ENCODE assay signal across 14 cellular contexts in the genomic region with DNA sequence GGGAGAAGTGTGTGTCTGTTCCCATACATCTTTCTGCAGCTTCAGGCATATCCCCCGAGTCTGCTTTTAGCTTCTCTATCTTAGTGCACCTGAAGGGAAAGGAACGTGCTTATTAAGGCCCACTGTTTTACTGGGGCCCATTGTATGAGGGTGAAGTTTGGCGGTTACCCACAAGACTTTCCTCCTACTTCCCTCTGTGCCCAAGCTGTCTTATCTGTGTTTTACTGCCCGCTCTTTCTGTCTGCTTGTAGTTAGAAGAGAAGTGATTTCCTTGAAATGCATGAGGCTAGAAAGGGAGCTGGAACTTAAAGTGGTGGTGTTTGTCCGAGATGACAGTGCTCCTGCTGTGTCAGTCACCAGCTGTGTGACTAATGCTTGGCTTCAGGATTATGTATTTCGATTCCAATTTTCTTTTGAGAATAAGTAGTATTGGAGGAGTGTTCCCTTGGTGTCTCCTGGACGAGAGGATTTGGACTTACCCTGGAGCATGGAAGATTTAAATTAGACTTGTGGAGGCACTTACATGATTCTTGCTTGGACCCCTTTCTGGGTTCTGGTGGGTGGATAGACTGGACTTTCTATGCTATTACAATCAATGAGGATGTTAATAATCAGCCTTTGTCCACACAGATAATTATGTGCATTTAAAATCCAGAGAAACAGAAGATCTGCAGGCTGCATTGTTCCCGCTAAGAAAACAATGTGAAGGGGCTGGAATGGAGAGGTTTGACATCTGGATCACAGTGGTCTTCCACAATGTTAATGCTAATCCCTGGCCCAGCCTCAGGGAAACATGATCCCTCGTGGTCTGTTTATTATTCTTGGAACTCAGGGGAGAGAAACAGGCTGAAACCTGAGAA. TPM values are rescaled to one million over a fixed set of nuclear protein-coding genes. Genes with fewer than 3 reads are reported as not detected.
DNase-seq lines count a peak whose midpoint lies in the region; ATAC-seq, FAIRE-seq and TF ChIP-seq lines count a peak whose summit lies in the region.
"Had no signal": no experiment of that assay in that cellular context is flagged by ENCODE, and none has a peak within 500 bp of the region (broad histone marks: within the 10 kb centered on the region; RNA-seq: fewer than 3 reads in every experiment).

No MANE protein-coding gene starts in this region.

- no peak for FAIRE-seq in H54 (lab: Jason Lieb, UNC)
- FAIRE-seq: RCC 7860 had no signal

- H2BK120ac ChIP-seq in IMR-90 (ENCODE audit: low read depth, low read length): no peak overlapping the region

- H3K23ac ChIP-seq in IMR-90 (ENCODE audit: low read depth, low read length): no peak overlapping the region

- no peak overlapping the region for H2BK5ac ChIP-seq in IMR-90 (ENCODE audit: low read depth, low read length, poor library complexity, severe bottlenecking)

- POLR2A ChIA-PET in IMR-90 (lab: Charles Lee; ENCODE audit: unreplicated experiment): no interaction called here

- peaks cover 33% of the 10 kb centered on the region for H3K27me3 ChIP-seq in IMR-90 (ENCODE audit: control insufficient read depth, insufficient read depth, low read length)
- peaks cover 6% of the 10 kb centered on the region for H3K27me3 ChIP-seq in layer of hippocampus (ENCODE audit: control insufficient read depth, insufficient read depth, low read length)

- 60% methylated on average over 1 of the region's 9 CpGs; no CpG with 5 or more reads in 1 of the 2 experiments for WGBS in IMR-90 (ENCODE audit: extremely low coverage in 2 of 2, insufficient read length in 1 of 2), 2 experiments

- H4K5ac ChIP-seq in IMR-90 (ENCODE audit: low read depth, low read length): no peak overlapping the region

- H2AFZ ChIP-seq in IMR-90 (replicated peaks; ENCODE audit: low read length, poor library complexity): no peak overlapping the region

- no peak overlapping the region for H4K8ac ChIP-seq in IMR-90 (ENCODE audit: low read depth in 2 of 2, low read length in 2 of 2)

- in situ Hi-C loops in IMR-90 (cut with MboI; ENCODE audit: low sequenced_read_pairs): no loop called here

- no peak overlapping the region for H3K14ac ChIP-seq in IMR-90 (replicated peaks; ENCODE audit: low read depth, low read length)

- peak overlapping the region; percentile 3; the same call in 1 of the 2 replicates for H3K4ac ChIP-seq in IMR-90 (ENCODE audit: low read depth, low read length)

- H3K27ac Mint-ChIP-seq in CD14-positive monocyte: peak overlapping the region in 4 of 7 donors; percentile 2 to 12 (median 5)
- no peak overlapping the region for H3K27ac Mint-ChIP-seq in effector memory CD8-positive, alpha-beta T cell
- H3K27ac Mint-ChIP-seq: activated naive CD4-positive, alpha-beta T cell treated with anti-CD3 and anti-CD28 coated beads, Interleukin-2, amount 50 U/mL, for 72 hours; CD8-positive, alpha-beta T cell had no signal

- dilution Hi-C loops in IMR-90 (cut with HindIII; ENCODE audit: low sequenced_read_pairs, unreplicated experiment): no loop called here

- peak overlapping the region; percentile 20; the same call in 1 of the 2 replicates for H2BK20ac ChIP-seq in IMR-90 (ENCODE audit: low read depth, low read length)

- H3K4me3 Mint-ChIP-seq in CD14-positive monocyte: peak overlapping the region in 1 of 2 donors; percentile 80
- H3K4me3 Mint-ChIP-seq in effector memory CD8-positive, alpha-beta T cell: no peak overlapping the region
- H3K4me3 Mint-ChIP-seq: CD8-positive, alpha-beta T cell had no signal

- peaks cover 34% of the 10 kb centered on the region for H3K4me1 Mint-ChIP-seq in CD14-positive monocyte
- H3K4me1 Mint-ChIP-seq in effector memory CD8-positive, alpha-beta T cell (ENCODE audit: low read depth in 2 of 2): peaks cover 0 to 2% of the 10 kb centered on the region in 2 donors

- peaks cover 65 to 85% (median 80%) of the 10 kb centered on the region in 3 donors for H3K27me3 Mint-ChIP-seq in CD14-positive monocyte (ENCODE audit: low read depth in 3 of 3)
- H3K27me3 Mint-ChIP-seq in effector memory CD8-positive, alpha-beta T cell: peaks cover 63 to 67% of the 10 kb centered on the region in 2 donors

- H3K36me3 Mint-ChIP-seq in CD14-positive monocyte: peaks cover 7 to 8% of the 10 kb centered on the region in 2 donors
- H3K36me3 Mint-ChIP-seq in effector memory CD8-positive, alpha-beta T cell (ENCODE audit: insufficient read depth): no peaks in the 10 kb centered on the region
- H3K36me3 Mint-ChIP-seq: CD8-positive, alpha-beta T cell had no signal

- no peak for TF ChIP-seq POLR2A in IMR-90 (IDR thresholded peaks at IDR 0.05; ENCODE audit: low read depth, low read length)
- TF ChIP-seq POLR2A in H54 (IDR thresholded peaks at IDR 0.05; ENCODE audit: low read depth, low read length): no peak

- no peak for TF ChIP-seq CTCF in CD14-positive monocyte (IDR thresholded peaks at IDR 0.05)
- TF ChIP-seq CTCF in IMR-90 (conservative IDR thresholded peaks at IDR 0.05; ENCODE audit: low read depth, low read length): no peak

- H2AK9ac ChIP-seq in IMR-90 (replicated peaks; ENCODE audit: low read depth, low read length, poor library complexity): no peak overlapping the region

- H4K91ac ChIP-seq in IMR-90 (ENCODE audit: insufficient read depth, low read depth, low read length): no peak overlapping the region

- H3K56ac ChIP-seq in IMR-90 (ENCODE audit: extremely low read depth, insufficient read depth, low read length): no peak overlapping the region

- H3K27ac ChIP-seq in IMR-90 (ENCODE audit: insufficient read depth, low read length): no peak overlapping the region
- peak overlapping the region; percentile 23 for H3K27ac ChIP-seq in layer of hippocampus (ENCODE audit: low read depth, low read length)
- H3K27ac ChIP-seq: heart right ventricle, lower lobe of right lung had no signal

- H3K9me3 Mint-ChIP-seq in CD14-positive monocyte: peaks cover 0 to 20% (median 1%) of the 10 kb centered on the region in 7 donors
- no peaks in the 10 kb centered on the region for H3K9me3 Mint-ChIP-seq in effector memory CD8-positive, alpha-beta T cell
- H3K9me3 Mint-ChIP-seq: activated naive CD4-positive, alpha-beta T cell treated with anti-CD3 and anti-CD28 coated beads, Interleukin-2, amount 50 U/mL, for 72 hours; CD8-positive, alpha-beta T cell had no signal

- BruUV-seq in IMR-90 (replicated peaks; lab: Mats Ljungman, UMichigan): no TSS peak

- H3K9me1 ChIP-seq in IMR-90 (ENCODE audit: insufficient read depth, low read length): peaks cover 10% of the 10 kb centered on the region

- H3K36me3 ChIP-seq in IMR-90 (ENCODE audit: control insufficient read depth, insufficient read depth, low read length): no peaks in the 10 kb centered on the region
- H3K36me3 ChIP-seq: heart right ventricle, lower lobe of right lung, thoracic aorta had no signal

- TF ChIP-seq RAD21 in IMR-90 (IDR thresholded peaks at IDR 0.05; ENCODE audit: low read length): no peak

- no peak for DNase-seq in CD14-positive monocyte (ENCODE audit: low spot score)
- peak; percentile 80 for DNase-seq in IMR-90
- DNase-seq in UCSD-AML1 (lab: John Stamatoyannopoulos, UW; ENCODE audit: unreplicated experiment): peak; percentile 31
- no peak for DNase-seq in H54 (ENCODE audit: insufficient read length, low spot score)
- DNase-seq in effector memory CD8-positive, alpha-beta T cell: no peak
- DNase-seq in stimulated activated CD4-positive, alpha-beta T cell treated with anti-CD3 and anti-CD28 coated beads, Interleukin-12 subunit alpha, Interleukin-12 subunit beta, amount 100 ng/mL, for 4 hours: no peak
- DNase-seq in RPMI8226: no peak
- DNase-seq: CD8-positive, alpha-beta T cell; heart right ventricle had no signal

- H2BK15ac ChIP-seq in IMR-90 (ENCODE audit: low read depth, low read length): no peak overlapping the region; the same call in 2 of the 3 replicates

- peak overlapping the region; percentile 33; the same call in 1 of the 2 replicates for H3K4me2 ChIP-seq in IMR-90 (ENCODE audit: low read depth, low read length)

- H3K9ac ChIP-seq in IMR-90 (ENCODE audit: low read depth, low read length): no peak overlapping the region

- peak; percentile 30; the same call in 1 of the 2 replicates for ATAC-seq in IMR-90 (ENCODE audit: low read depth)
- no peak for ATAC-seq in effector memory CD8-positive, alpha-beta T cell (replicated peaks)
- ATAC-seq: activated naive CD4-positive, alpha-beta T cell treated with anti-CD3 and anti-CD28 coated beads, Interleukin-2, amount 50 U/mL, for 72 hours; CD8-positive, alpha-beta T cell; heart right ventricle; lower lobe of right lung had no signal

- no peaks in the 10 kb centered on the region for H4K20me1 ChIP-seq in IMR-90 (ENCODE audit: insufficient read depth, low read length)

- intact Hi-C loops in CD14-positive monocyte (cut with micrococcal nuclease) (no loop called here), IMR-90 (cut with micrococcal nuclease) (no loop called here)

- H3K79me1 ChIP-seq in IMR-90 (ENCODE audit: low read depth in 1 of 2, low read length in 2 of 2): no peaks in the 10 kb centered on the region

- H2AK5ac ChIP-seq in IMR-90 (ENCODE audit: low read depth, low read length): no peak overlapping the region; the same call in 1 of the 2 replicates

- H3K9me3 ChIP-seq in IMR-90 (ENCODE audit: control insufficient read depth, insufficient read depth, low read length): 0 out of 2 replicates have a peak, but pooled peaks cover 2% of the 10 kb centered on the region
- H3K9me3 ChIP-seq: heart right ventricle, lower lobe of right lung, thoracic aorta had no signal

- no peak overlapping the region for H3K4me3 ChIP-seq in IMR-90 (ENCODE audit: insufficient read depth, low read depth, low read length)
- H3K4me3 ChIP-seq: heart right ventricle, lower lobe of right lung, thoracic aorta had no signal

- no peak overlapping the region for H3K18ac ChIP-seq in IMR-90 (ENCODE audit: low read depth, low read length)

- CTCF ChIA-PET in IMR-90 (lab: Yijun Ruan, JAX): interaction anchor here (1.1 to 2.5 kb wide), 2 partner anchors 19 to 112 kb away, joined by 3 to 5 read pairs; no protein-coding TSS in a partner anchor

- peaks cover 14% of the 10 kb centered on the region for H3K4me1 ChIP-seq in IMR-90 (ENCODE audit: control insufficient read depth, insufficient read depth, low read length)

RNA-seq across cellular contexts. Expression of gene KRT86, which starts 13.9 kb away (rescaled TPM):
- polyA plus RNA-seq in CD14-positive monocyte (not detected), IMR-90 (2012; rRNA removed) (0.06 TPM in 1 of 2 replicates, not detected in the other)
- total RNA-seq in IMR-90 (2012; rRNA removed): not detected in 2 replicates
- polyA plus RNA-seq in IMR-90 (2012; cell fraction: cytosol; rRNA removed): 0.01 TPM in 1 of 2 replicates, not detected in the other
- 0.03 TPM in 1 of 2 replicates, not detected in the other for polyA plus RNA-seq in IMR-90 (2012; cell fraction: nucleus; rRNA removed; ENCODE audit: low replicate concordance)

RNA-seq across cellular contexts. Expression of gene KRT7, which starts 27.5 kb away (rescaled TPM):
- 1 to 10 TPM in 1 of 2 donors, not detected in 1; 2.7 TPM for polyA plus RNA-seq in CD14-positive monocyte
- total RNA-seq in IMR-90 (2012; rRNA removed): 0.54 and 1.4 TPM in 2 replicates
- 1.4 and 1.7 TPM in 2 replicates for polyA plus RNA-seq in IMR-90 (2012; rRNA removed)
- 2.5 and 3.4 TPM in 2 replicates for polyA plus RNA-seq in IMR-90 (2012; cell fraction: cytosol; rRNA removed)
- 0.60 and 1.7 TPM in 2 replicates for polyA plus RNA-seq in IMR-90 (2012; cell fraction: nucleus; rRNA removed; ENCODE audit: low replicate concordance)
- total RNA-seq: CD8-positive, alpha-beta T cell had no signal

RNA-seq across cellular contexts. Expression of gene KRT81, which starts 30.8 kb away (rescaled TPM):
- polyA plus RNA-seq in CD14-positive monocyte (not detected), IMR-90 (2012; rRNA removed) (0.05 and 0.29 TPM in 2 replicates)
- total RNA-seq in IMR-90 (2012; rRNA removed): under 0.01 TPM in 2 replicates
- polyA plus RNA-seq in IMR-90 (2012; cell fraction: cytosol; rRNA removed): 0.17 and 0.21 TPM in 2 replicates
- polyA plus RNA-seq in IMR-90 (2012; cell fraction: nucleus; rRNA removed; ENCODE audit: low replicate concordance): 0.09 and 0.13 TPM in 2 replicates
- total RNA-seq: activated naive CD4-positive, alpha-beta T cell treated with anti-CD3 and anti-CD28 coated beads, Interleukin-2, amount 50 U/mL, for 72 hours; CD8-positive, alpha-beta T cell; heart right ventricle; lower lobe of right lung had no signal
- polyA plus RNA-seq: heart right ventricle had no signal

Comparison
In these comparisons a context has a peak if more than half of its experiments do, and no peak if none do; other contexts are left out.
1. DNase-seq: peak in IMR-90 (single experiment) and UCSD-AML1 (single experiment); none in CD14-positive monocyte (single experiment), H54 (single experiment), effector memory CD8-positive, alpha-beta T cell (0 of 3), stimulated activated CD4-positive, alpha-beta T cell treated with anti-CD3 and anti-CD28 coated beads, Interleukin-12 subunit alpha, Interleukin-12 subunit beta, amount 100 ng/mL, for 4 hours (single experiment) and RPMI8226 (single experiment).
2. H3K27ac Mint-ChIP-seq: peak in CD14-positive monocyte (4 of 7); none in effector memory CD8-positive, alpha-beta T cell (0 of 2).